ENCODE assay signal across 10 cellular contexts in the genomic region with DNA sequence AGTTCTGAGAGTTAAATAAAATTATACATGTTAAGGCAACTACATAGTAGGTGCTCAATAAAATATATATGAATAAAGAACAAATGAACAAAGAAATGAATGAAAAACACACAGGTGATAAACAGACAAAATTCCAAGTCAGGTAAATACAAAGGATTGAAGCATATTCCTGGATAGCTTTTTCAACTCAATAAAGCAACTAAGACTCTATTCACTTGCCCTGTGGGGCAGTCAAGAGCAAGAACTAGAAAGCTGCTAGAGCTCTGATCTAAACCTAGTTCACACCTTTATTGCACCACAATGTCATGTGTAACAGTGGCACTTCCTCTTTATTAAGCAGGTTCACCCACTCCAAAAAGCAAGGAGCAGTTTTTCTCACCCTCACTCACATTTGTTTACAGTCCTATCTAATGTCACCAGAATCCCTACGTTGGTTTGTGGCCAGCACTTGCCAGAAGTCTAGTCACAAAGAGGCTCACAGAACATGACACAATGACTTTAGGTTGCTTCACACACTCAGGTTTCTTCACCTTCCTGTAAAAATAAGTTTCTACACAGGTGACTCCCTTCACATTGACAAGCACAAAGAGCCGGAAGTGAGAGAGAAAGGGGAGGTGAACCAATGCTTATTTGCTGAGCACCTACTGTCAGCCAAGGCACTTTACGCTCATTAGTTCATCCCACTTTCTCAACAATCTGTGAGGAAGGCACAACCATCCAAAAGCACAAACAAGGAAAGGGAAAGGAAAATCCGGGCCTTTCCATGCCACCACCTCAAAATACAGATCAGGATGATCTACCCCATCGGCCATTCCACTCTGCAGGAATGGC.
DNase-seq lines count a peak whose midpoint lies in the region; ATAC-seq and TF ChIP-seq lines count a peak whose summit lies in the region.
"Had no signal": no experiment of that assay in that cellular context is flagged by ENCODE, and none has a peak within 500 bp of the region (broad histone marks: within the 10 kb centered on the region; RNA-seq: fewer than 3 reads in every experiment).

No MANE protein-coding gene starts in this region.

- no peak overlapping the region for H3K9ac ChIP-seq in BLaER1

- H3K27me3 ChIP-seq in BLaER1: no peaks in the 10 kb centered on the region
- H3K27me3 ChIP-seq: cardiac muscle cell, thyroid gland had no signal

- H3K4me1 Mint-ChIP-seq in activated CD4-positive, alpha-beta T cell treated with anti-CD3 and anti-CD28 coated beads, Interleukin-2, amount 10 ng/mL, durations not matched to agents 24 days and 14 days: peaks cover 78% of the 10 kb centered on the region

- H3K4me2 ChIP-seq in BLaER1: peak overlapping the region; percentile 68

- H3K36me3 Mint-ChIP-seq in activated CD4-positive, alpha-beta T cell treated with anti-CD3 and anti-CD28 coated beads, Interleukin-2, amount 10 ng/mL, durations not matched to agents 24 days and 14 days (ENCODE audit: low read depth): peaks cover 56% of the 10 kb centered on the region

- TF ChIP-seq CTCF in GM20000 (IDR thresholded peaks at IDR 0.05; ENCODE audit: extremely low read depth, missing control alignments): peak; percentile 2

- no peaks in the 10 kb centered on the region for H3K27me3 Mint-ChIP-seq in activated CD4-positive, alpha-beta T cell treated with anti-CD3 and anti-CD28 coated beads, Interleukin-2, amount 10 ng/mL, durations not matched to agents 24 days and 14 days

- H3K36me3 ChIP-seq in BLaER1: peaks cover 56% of the 10 kb centered on the region

- H3K27ac Mint-ChIP-seq in activated CD4-positive, alpha-beta T cell treated with anti-CD3 and anti-CD28 coated beads, Interleukin-2, amount 10 ng/mL, durations not matched to agents 24 days and 14 days: peak overlapping the region; percentile 95

- H3K4me3 Mint-ChIP-seq in activated CD4-positive, alpha-beta T cell treated with anti-CD3 and anti-CD28 coated beads, Interleukin-2, amount 10 ng/mL, durations not matched to agents 24 days and 14 days: peak overlapping the region; percentile 84

- H3K4me3 ChIP-seq in BLaER1: peak overlapping the region; percentile 39; the same call in 1 of the 2 replicates
- H3K4me3 ChIP-seq: cardiac muscle cell, thyroid gland had no signal

- intact Hi-C loops in activated CD4-positive, alpha-beta T cell treated with anti-CD3 and anti-CD28 coated beads, Interleukin-2, amount 10 ng/mL, durations not matched to agents 24 days and 14 days (cut with micrococcal nuclease): loop anchor here (1.0 to 2.0 kb wide), 3 partner anchors 26 to 71 kb away; no protein-coding TSS in a partner anchor

- no peaks in the 10 kb centered on the region for H3K9me3 ChIP-seq in BLaER1
- H3K9me3 ChIP-seq: thyroid gland had no signal

- peak overlapping the region; percentile 53 for H3K27ac ChIP-seq in BLaER1
- H3K27ac ChIP-seq: cardiac muscle cell, thyroid gland had no signal

- DNase-seq in GM20000 (ENCODE audit: low spot score): peak; percentile 60
- DNase-seq in activated CD4-positive, alpha-beta T cell treated with anti-CD3 and anti-CD28 coated beads, Interleukin-2, amount 10 ng/mL, durations not matched to agents 24 days and 14 days: peak; percentile 92
- DNase-seq in germinal center (ENCODE audit: low spot score): peak; percentile 74
- peak; percentile 38 to 43 for DNase-seq in stimulated activated CD8-positive, alpha-beta memory T cell treated with anti-CD3 and anti-CD28 coated beads, Interleukin-7, amount 100 ng/mL, for 1 hour (ENCODE audit: low read depth in 2 of 2)
- DNase-seq in anterior cingulate cortex (lab: John Stamatoyannopoulos, UW): no peak
- DNase-seq in globus pallidus (ENCODE audit: low spot score): no peak

- H4K20me1 ChIP-seq in BLaER1: peaks cover 61% of the 10 kb centered on the region

- ATAC-seq in HG03571 (IDR thresholded peaks at IDR 0.05; ENCODE audit: unreplicated experiment): peak; percentile 47

- peaks cover 61% of the 10 kb centered on the region for H3K4me1 ChIP-seq in BLaER1
- H3K4me1 ChIP-seq: thyroid gland had no signal

- no peaks in the 10 kb centered on the region for H3K9me3 Mint-ChIP-seq in activated CD4-positive, alpha-beta T cell treated with anti-CD3 and anti-CD28 coated beads, Interleukin-2, amount 10 ng/mL, durations not matched to agents 24 days and 14 days

Comparison
In these comparisons a context has a peak if more than half of its experiments do, and no peak if none do; other contexts are left out.
1. DNase-seq: peak in GM20000 (single experiment), activated CD4-positive, alpha-beta T cell treated with anti-CD3 and anti-CD28 coated beads, Interleukin-2, amount 10 ng/mL, durations not matched to agents 24 days and 14 days (single experiment), germinal center (single experiment) and stimulated activated CD8-positive, alpha-beta memory T cell treated with anti-CD3 and anti-CD28 coated beads, Interleukin-7, amount 100 ng/mL, for 1 hour (2 of 2); none in anterior cingulate cortex (0 of 58) and globus pallidus (single experiment).